Comparison of ENCODE assay signal across 1 cellular context in the genomic region with DNA sequence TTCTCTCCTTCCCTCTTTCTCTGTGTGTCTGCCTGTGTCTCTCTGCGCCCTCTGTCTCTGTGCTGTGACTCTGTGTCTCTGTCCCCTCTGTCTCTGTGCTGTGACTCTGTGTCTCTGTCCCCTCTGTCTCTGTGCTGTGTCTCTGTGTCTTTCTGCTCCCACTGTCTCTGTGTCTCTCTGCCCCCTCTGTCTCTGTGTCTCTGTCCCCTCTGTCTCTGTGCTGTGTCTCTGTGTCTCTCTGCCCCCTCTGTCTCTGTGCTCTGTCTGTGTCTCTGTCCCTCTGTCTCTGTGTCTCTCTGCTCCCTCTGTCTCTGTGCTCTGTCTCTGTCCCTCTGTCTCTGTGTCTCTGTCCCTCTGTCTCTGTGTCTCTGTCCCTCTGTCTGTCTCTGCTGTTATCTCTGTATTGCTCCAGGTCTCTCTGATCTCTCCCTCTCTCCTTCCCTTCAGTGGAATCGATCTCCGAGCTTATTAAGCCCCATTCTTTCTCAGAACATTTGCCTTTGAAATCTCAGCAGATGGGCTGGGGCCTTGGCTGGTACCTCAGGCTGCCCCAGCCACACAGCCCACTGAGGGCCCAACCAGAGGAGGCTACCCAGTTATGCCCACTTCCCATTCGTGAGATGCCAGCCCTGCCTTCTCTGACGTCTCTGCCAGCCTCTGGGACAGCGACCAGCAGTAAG.
TF ChIP-seq lines count a peak whose summit lies in the region.

No MANE protein-coding gene starts in this region.

TF ChIP-seq in WTC11, 78 proteins besides CTCF, POLR2A, EP300 and RAD21 (continued from another document):
- TF ChIP-seq, protein P1, sequence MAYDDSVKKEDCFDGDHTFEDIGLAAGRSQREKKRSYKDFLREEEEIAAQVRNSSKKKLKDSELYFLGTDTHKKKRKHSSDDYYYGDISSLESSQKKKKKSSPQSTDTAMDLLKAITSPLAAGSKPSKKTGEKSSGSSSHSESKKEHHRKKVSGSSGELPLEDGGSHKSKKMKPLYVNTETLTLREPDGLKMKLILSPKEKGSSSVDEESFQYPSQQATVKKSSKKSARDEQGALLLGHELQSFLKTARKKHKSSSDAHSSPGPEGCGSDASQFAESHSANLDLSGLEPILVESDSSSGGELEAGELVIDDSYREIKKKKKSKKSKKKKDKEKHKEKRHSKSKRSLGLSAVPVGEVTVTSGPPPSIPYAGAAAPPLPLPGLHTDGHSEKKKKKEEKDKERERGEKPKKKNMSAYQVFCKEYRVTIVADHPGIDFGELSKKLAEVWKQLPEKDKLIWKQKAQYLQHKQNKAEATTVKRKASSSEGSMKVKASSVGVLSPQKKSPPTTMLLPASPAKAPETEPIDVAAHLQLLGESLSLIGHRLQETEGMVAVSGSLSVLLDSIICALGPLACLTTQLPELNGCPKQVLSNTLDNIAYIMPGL (CRISPR knock-in tag; IDR thresholded peaks at IDR 0.05) = no peak
- TF ChIP-seq, protein P2, sequence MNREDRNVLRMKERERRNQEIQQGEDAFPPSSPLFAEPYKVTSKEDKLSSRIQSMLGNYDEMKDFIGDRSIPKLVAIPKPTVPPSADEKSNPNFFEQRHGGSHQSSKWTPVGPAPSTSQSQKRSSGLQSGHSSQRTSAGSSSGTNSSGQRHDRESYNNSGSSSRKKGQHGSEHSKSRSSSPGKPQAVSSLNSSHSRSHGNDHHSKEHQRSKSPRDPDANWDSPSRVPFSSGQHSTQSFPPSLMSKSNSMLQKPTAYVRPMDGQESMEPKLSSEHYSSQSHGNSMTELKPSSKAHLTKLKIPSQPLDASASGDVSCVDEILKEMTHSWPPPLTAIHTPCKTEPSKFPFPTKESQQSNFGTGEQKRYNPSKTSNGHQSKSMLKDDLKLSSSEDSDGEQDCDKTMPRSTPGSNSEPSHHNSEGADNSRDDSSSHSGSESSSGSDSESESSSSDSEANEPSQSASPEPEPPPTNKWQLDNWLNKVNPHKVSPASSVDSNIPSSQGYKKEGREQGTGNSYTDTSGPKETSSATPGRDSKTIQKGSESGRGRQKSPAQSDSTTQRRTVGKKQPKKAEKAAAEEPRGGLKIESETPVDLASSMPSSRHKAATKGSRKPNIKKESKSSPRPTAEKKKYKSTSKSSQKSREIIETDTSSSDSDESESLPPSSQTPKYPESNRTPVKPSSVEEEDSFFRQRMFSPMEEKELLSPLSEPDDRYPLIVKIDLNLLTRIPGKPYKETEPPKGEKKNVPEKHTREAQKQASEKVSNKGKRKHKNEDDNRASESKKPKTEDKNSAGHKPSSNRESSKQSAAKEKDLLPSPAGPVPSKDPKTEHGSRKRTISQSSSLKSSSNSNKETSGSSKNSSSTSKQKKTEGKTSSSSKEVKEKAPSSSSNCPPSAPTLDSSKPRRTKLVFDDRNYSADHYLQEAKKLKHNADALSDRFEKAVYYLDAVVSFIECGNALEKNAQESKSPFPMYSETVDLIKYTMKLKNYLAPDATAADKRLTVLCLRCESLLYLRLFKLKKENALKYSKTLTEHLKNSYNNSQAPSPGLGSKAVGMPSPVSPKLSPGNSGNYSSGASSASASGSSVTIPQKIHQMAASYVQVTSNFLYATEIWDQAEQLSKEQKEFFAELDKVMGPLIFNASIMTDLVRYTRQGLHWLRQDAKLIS (CRISPR knock-in tag; IDR thresholded peaks at IDR 0.05; ENCODE audit: borderline replicate concordance) = no peak
- TF ChIP-seq, protein P3, sequence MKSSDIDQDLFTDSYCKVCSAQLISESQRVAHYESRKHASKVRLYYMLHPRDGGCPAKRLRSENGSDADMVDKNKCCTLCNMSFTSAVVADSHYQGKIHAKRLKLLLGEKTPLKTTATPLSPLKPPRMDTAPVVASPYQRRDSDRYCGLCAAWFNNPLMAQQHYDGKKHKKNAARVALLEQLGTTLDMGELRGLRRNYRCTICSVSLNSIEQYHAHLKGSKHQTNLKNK (CRISPR knock-in tag; IDR thresholded peaks at IDR 0.05) = no peak
- TF ChIP-seq ZNF232 (CRISPR knock-in tag; IDR thresholded peaks at IDR 0.05) (no peak), SMAD3 (CRISPR knock-in tag; IDR thresholded peaks at IDR 0.05; ENCODE audit: borderline replicate concordance) (no peak), ATF1 (CRISPR knock-in tag; IDR thresholded peaks at IDR 0.05) (no peak), OVOL2 (CRISPR knock-in tag; IDR thresholded peaks at IDR 0.05; ENCODE audit: borderline replicate concordance) (no peak)
- TF ChIP-seq, protein P4, sequence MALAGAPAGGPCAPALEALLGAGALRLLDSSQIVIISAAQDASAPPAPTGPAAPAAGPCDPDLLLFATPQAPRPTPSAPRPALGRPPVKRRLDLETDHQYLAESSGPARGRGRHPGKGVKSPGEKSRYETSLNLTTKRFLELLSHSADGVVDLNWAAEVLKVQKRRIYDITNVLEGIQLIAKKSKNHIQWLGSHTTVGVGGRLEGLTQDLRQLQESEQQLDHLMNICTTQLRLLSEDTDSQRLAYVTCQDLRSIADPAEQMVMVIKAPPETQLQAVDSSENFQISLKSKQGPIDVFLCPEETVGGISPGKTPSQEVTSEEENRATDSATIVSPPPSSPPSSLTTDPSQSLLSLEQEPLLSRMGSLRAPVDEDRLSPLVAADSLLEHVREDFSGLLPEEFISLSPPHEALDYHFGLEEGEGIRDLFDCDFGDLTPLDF (CRISPR knock-in tag; IDR thresholded peaks at IDR 0.05) = no peak
- TF ChIP-seq, protein P5, sequence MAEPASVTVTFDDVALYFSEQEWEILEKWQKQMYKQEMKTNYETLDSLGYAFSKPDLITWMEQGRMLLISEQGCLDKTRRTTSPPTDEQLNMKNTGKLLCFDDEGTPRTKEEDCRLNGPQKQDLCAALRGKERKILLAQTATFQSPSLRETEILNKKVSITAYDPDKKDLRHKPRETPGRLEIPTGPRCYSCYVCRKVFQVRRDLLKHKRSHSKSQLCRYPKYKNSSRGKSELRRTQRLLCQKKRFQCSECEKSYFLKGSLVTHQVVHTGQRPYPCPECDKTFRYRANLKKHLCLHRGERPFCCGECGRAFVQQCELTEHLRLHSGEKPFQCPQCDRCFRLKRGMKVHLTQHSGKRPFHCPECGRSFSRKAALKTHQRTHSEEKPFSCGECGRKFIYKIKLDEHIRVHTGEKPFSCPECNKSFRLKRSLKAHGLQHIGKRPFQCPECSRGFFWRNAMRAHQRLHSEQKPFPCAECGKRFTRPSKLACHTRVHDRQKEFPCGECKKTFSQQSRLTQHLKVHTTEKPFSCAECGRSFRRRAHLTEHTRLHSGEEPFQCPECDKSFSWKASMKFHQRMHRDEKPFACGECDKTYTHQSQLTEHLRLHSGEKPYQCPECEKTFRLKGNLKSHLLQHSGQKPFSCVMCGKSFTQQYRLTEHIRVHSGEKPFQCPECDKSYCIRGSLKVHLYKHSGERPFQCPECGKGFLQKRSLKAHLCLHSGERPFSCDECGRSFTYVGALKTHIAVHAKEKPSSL (CRISPR knock-in tag; conservative IDR thresholded peaks at IDR 0.05) = no peak
